19 cellular contexts compared by ENCODE assay signal in genomic region chr5:8686707-8687106, GRCh38.
DNase-seq lines count a peak whose midpoint lies in the region; ATAC-seq, FAIRE-seq and TF ChIP-seq lines count a peak whose summit lies in the region.
"Had no signal": no experiment of that assay in that cellular context is flagged by ENCODE, and none has a peak within 500 bp of the region (broad histone marks: within the 10 kb centered on the region; RNA-seq: fewer than 3 reads in every experiment).

No MANE protein-coding gene starts in this region.

- no peaks in the 10 kb centered on the region for H3K27me3 Mint-ChIP-seq in astrocyte (ENCODE audit: low read depth, unreplicated experiment)
- no peaks in the 10 kb centered on the region for H3K27me3 Mint-ChIP-seq in GM23338 (ENCODE audit: insufficient read depth, low read depth, poor library complexity)
- H3K27me3 Mint-ChIP-seq in stimulated activated naive CD8-positive, alpha-beta T cell treated with anti-CD3 and anti-CD28 coated beads, Interleukin-15, amount 100 ng/mL, for 72 hours: no peaks in the 10 kb centered on the region
- H3K27me3 Mint-ChIP-seq: activated CD4-positive, alpha-beta T cell treated with anti-CD3 and anti-CD28 coated beads, Interleukin-2, amount 10 ng/mL, durations not matched to agents 7 days and 5 days; activated naive CD8-positive, alpha-beta T cell; central memory CD8-positive, alpha-beta T cell; stimulated activated naive CD8-positive, alpha-beta T cell treated with anti-CD3 and anti-CD28 coated beads, Interleukin-15, Interleukin-2, amounts not matched to agents 100 ng/mL and 50 ng/mL, for 24 hours had no signal

- H3K4me1 Mint-ChIP-seq in astrocyte (ENCODE audit: low read depth, unreplicated experiment) (peaks cover 7% of the 10 kb centered on the region), GM23338 (peaks cover 14% of the 10 kb centered on the region; the same call in 2 of the 3 replicates)
- H3K4me1 Mint-ChIP-seq in stimulated activated naive CD8-positive, alpha-beta T cell treated with anti-CD3 and anti-CD28 coated beads, Interleukin-15, amount 100 ng/mL, for 72 hours: no peaks in the 10 kb centered on the region
- H3K4me1 Mint-ChIP-seq: activated CD4-positive, alpha-beta T cell treated with anti-CD3 and anti-CD28 coated beads, Interleukin-2, amount 10 ng/mL, durations not matched to agents 7 days and 5 days; central memory CD8-positive, alpha-beta T cell had no signal

- no peak overlapping the region for H3K4me3 ChIP-seq in astrocyte (ENCODE audit: insufficient read depth, low read depth, low read length)
- no peak overlapping the region for H3K4me3 ChIP-seq in GM23338
- H3K4me3 ChIP-seq in colonic mucosa: no peak overlapping the region
- H3K4me3 ChIP-seq: BLaER1 treated with 17β-estradiol and CSF1 and Interleukin-3, amounts not matched to agents 10 nM and 100 nM; hepatocyte had no signal

- H3K4me3 Mint-ChIP-seq in astrocyte (ENCODE audit: unreplicated experiment): no peak overlapping the region
- H3K4me3 Mint-ChIP-seq in GM23338: no peak overlapping the region
- H3K4me3 Mint-ChIP-seq in stimulated activated naive CD8-positive, alpha-beta T cell treated with anti-CD3 and anti-CD28 coated beads, Interleukin-15, amount 100 ng/mL, for 72 hours: no peak overlapping the region
- H3K4me3 Mint-ChIP-seq: activated CD4-positive, alpha-beta T cell treated with anti-CD3 and anti-CD28 coated beads, Interleukin-2, amount 10 ng/mL, durations not matched to agents 7 days and 5 days; activated naive CD8-positive, alpha-beta T cell; central memory CD8-positive, alpha-beta T cell; stimulated activated naive CD8-positive, alpha-beta T cell treated with anti-CD3 and anti-CD28 coated beads, Interleukin-15, Interleukin-2, amounts not matched to agents 100 ng/mL and 50 ng/mL, for 24 hours had no signal

- ATAC-seq in GM23338: no peak
- ATAC-seq in stimulated activated naive CD8-positive, alpha-beta T cell treated with anti-CD3 and anti-CD28 coated beads, Interleukin-15, amount 100 ng/mL, for 72 hours: no peak
- ATAC-seq: Panc1 had no signal

- H2AFZ ChIP-seq in astrocyte (ENCODE audit: low read depth, low read length): no peak overlapping the region
- H2AFZ ChIP-seq in GM23338: no peak overlapping the region
- H2AFZ ChIP-seq: hepatocyte had no signal

- H3K36me3 ChIP-seq in astrocyte (ENCODE audit: insufficient read depth, low read length): no peaks in the 10 kb centered on the region
- H3K36me3 ChIP-seq in GM23338 (ENCODE audit: insufficient read depth): no peaks in the 10 kb centered on the region
- H3K36me3 ChIP-seq in colonic mucosa: no peaks in the 10 kb centered on the region
- H3K36me3 ChIP-seq: BLaER1 treated with 17β-estradiol and CSF1 and Interleukin-3, amounts not matched to agents 10 nM and 100 nM had no signal

- H3K9me3 Mint-ChIP-seq in astrocyte (ENCODE audit: unreplicated experiment): peaks cover 2% of the 10 kb centered on the region
- H3K9me3 Mint-ChIP-seq in GM23338: no peaks in the 10 kb centered on the region
- no peaks in the 10 kb centered on the region for H3K9me3 Mint-ChIP-seq in stimulated activated naive CD8-positive, alpha-beta T cell treated with anti-CD3 and anti-CD28 coated beads, Interleukin-15, amount 100 ng/mL, for 72 hours
- H3K9me3 Mint-ChIP-seq: activated CD4-positive, alpha-beta T cell treated with anti-CD3 and anti-CD28 coated beads, Interleukin-2, amount 10 ng/mL, durations not matched to agents 7 days and 5 days; stimulated activated naive CD8-positive, alpha-beta T cell treated with anti-CD3 and anti-CD28 coated beads, Interleukin-15, Interleukin-2, amounts not matched to agents 100 ng/mL and 50 ng/mL, for 24 hours had no signal

- no peaks in the 10 kb centered on the region; the same call in 1 of the 2 replicates for H3K9me2 ChIP-seq in GM23338 (ENCODE audit: insufficient read depth)

- no peaks in the 10 kb centered on the region for H3K36me3 Mint-ChIP-seq in astrocyte (ENCODE audit: low read depth, unreplicated experiment)
- no peaks in the 10 kb centered on the region for H3K36me3 Mint-ChIP-seq in GM23338 (ENCODE audit: low read depth)
- H3K36me3 Mint-ChIP-seq: activated naive CD8-positive, alpha-beta T cell had no signal

- H3K9ac ChIP-seq in astrocyte (ENCODE audit: low read length) (no peak overlapping the region), colonic mucosa (ENCODE audit: low read depth in 2 of 2, low read length in 2 of 2) (no peak overlapping the region)
- H3K9ac ChIP-seq: BLaER1 treated with 17β-estradiol and CSF1 and Interleukin-3, amounts not matched to agents 10 nM and 100 nM had no signal

- intact Hi-C loops in colonic mucosa (cut with DNase I): no loop called here

- H3K27me3 ChIP-seq in astrocyte (ENCODE audit: insufficient read depth, low read length): no peaks in the 10 kb centered on the region
- no peaks in the 10 kb centered on the region for H3K27me3 ChIP-seq in GM23338 (ENCODE audit: insufficient read depth)
- no peaks in the 10 kb centered on the region for H3K27me3 ChIP-seq in colonic mucosa
- H3K27me3 ChIP-seq: BLaER1 treated with 17β-estradiol and CSF1 and Interleukin-3, amounts not matched to agents 10 nM and 100 nM; hepatocyte had no signal

- DNase-seq in HS-5 (ENCODE audit: low read depth): peak; percentile 16
- DNase-seq in astrocyte (ENCODE audit: low read depth): peak; percentile 62
- DNase-seq in globus pallidus (ENCODE audit: low spot score): peak; percentile 26
- DNase-seq in stromal cell of bone marrow (ENCODE audit: low read depth): peak; percentile 89
- DNase-seq in GM23338 (ENCODE audit: low spot score): no peak
- DNase-seq in colonic mucosa: no peak
- DNase-seq in stimulated activated naive CD8-positive, alpha-beta T cell treated with anti-CD3 and anti-CD28 coated beads, Interleukin-15, amount 100 ng/mL, for 72 hours: no peak
- DNase-seq: activated CD4-positive, alpha-beta T cell treated with anti-CD3 and anti-CD28 coated beads, Interleukin-2, amount 10 ng/mL, durations not matched to agents 7 days and 5 days; left cardiac atrium; NCI-H187 treated with DMSO at 0.1 percent for 48 hours; NCI-H774; stimulated activated CD4-positive, alpha-beta T cell treated with anti-CD3 and anti-CD28 coated beads, Interleukin-12 subunit alpha, Interleukin-12 subunit beta, amount 100 ng/mL, for 4 hours had no signal

- H3K4me1 ChIP-seq in astrocyte (ENCODE audit: insufficient read depth, low read length): no peaks in the 10 kb centered on the region
- peaks cover 9% of the 10 kb centered on the region for H3K4me1 ChIP-seq in GM23338 (ENCODE audit: insufficient read depth)
- no peaks in the 10 kb centered on the region for H3K4me1 ChIP-seq in colonic mucosa

- no peak overlapping the region for H3K27ac Mint-ChIP-seq in astrocyte (ENCODE audit: unreplicated experiment)
- no peak overlapping the region for H3K27ac Mint-ChIP-seq in GM23338
- no peak overlapping the region for H3K27ac Mint-ChIP-seq in stimulated activated naive CD8-positive, alpha-beta T cell treated with anti-CD3 and anti-CD28 coated beads, Interleukin-15, amount 100 ng/mL, for 72 hours
- H3K27ac Mint-ChIP-seq: activated CD4-positive, alpha-beta T cell treated with anti-CD3 and anti-CD28 coated beads, Interleukin-2, amount 10 ng/mL, durations not matched to agents 7 days and 5 days; activated naive CD8-positive, alpha-beta T cell; stimulated activated naive CD8-positive, alpha-beta T cell treated with anti-CD3 and anti-CD28 coated beads, Interleukin-15, Interleukin-2, amounts not matched to agents 100 ng/mL and 50 ng/mL, for 24 hours had no signal

- no peak for TF ChIP-seq CTCF in astrocyte (IDR thresholded peaks at IDR 0.05; ENCODE audit: insufficient read depth, low read depth, low read length)
- TF ChIP-seq CTCF in GM23338 (conservative IDR thresholded peaks at IDR 0.05; ENCODE audit: low read depth in 2 of 2): no peak
- TF ChIP-seq CTCF in colonic mucosa (IDR thresholded peaks at IDR 0.05): no peak

- H3K4me2 ChIP-seq in astrocyte (ENCODE audit: low read length) (no peak overlapping the region), GM23338 (no peak overlapping the region)
- H3K4me2 ChIP-seq: hepatocyte had no signal

- FAIRE-seq in astrocyte (lab: Jason Lieb, UNC): no peak
- FAIRE-seq: endothelial cell of umbilical vein had no signal

- no peaks in the 10 kb centered on the region for H3K9me3 ChIP-seq in astrocyte (ENCODE audit: insufficient read depth, low read depth, low read length)
- no peaks in the 10 kb centered on the region for H3K9me3 ChIP-seq in colonic mucosa
- H3K9me3 ChIP-seq: BLaER1 treated with 17β-estradiol and CSF1 and Interleukin-3, amounts not matched to agents 10 nM and 100 nM had no signal

- H3K27ac ChIP-seq in astrocyte (ENCODE audit: low read depth, low read length) (no peak overlapping the region), GM23338 (ENCODE audit: low read depth) (no peak overlapping the region), colonic mucosa (no peak overlapping the region)
- H3K27ac ChIP-seq: BLaER1 treated with 17β-estradiol and CSF1 and Interleukin-3, amounts not matched to agents 10 nM and 100 nM; hepatocyte had no signal

- no peaks in the 10 kb centered on the region for H4K20me1 ChIP-seq in astrocyte (ENCODE audit: insufficient read depth, low read length)
- no peaks in the 10 kb centered on the region for H4K20me1 ChIP-seq in GM23338 (replicated peaks; ENCODE audit: insufficient read depth)
- H4K20me1 ChIP-seq: BLaER1 treated with 17β-estradiol and CSF1 and Interleukin-3, amounts not matched to agents 10 nM and 100 nM had no signal

- H3F3A ChIP-seq in GM23338 (replicated peaks; ENCODE audit: low read depth): no peaks in the 10 kb centered on the region

- no peaks in the 10 kb centered on the region for H3K79me2 ChIP-seq in astrocyte (ENCODE audit: insufficient read depth, low read length)
- H3K79me2 ChIP-seq in GM23338 (replicated peaks; ENCODE audit: insufficient read depth): no peaks in the 10 kb centered on the region
- H3K79me2 ChIP-seq: hepatocyte had no signal

TF ChIP-seq in GM23338, 12 proteins besides CTCF, POLR2A, EP300 and RAD21 (continues in another document):
- TF ChIP-seq EZH2phosphoT487 (IDR thresholded peaks at IDR 0.05; ENCODE audit: unreplicated experiment) (no peak), STAT1 (IDR thresholded peaks at IDR 0.05; ENCODE audit: unreplicated experiment) (no peak), CREB1 (CRISPR knock-in tag; IDR thresholded peaks at IDR 0.05; ENCODE audit: low read depth) (no peak), ETS1 (IDR thresholded peaks at IDR 0.05) (no peak), ZNF114 (CRISPR knock-in tag; IDR thresholded peaks at IDR 0.05) (no peak), NANOG (IDR thresholded peaks at IDR 0.05; ENCODE audit: borderline replicate concordance) (no peak), JUNB (IDR thresholded peaks at IDR 0.05; ENCODE audit: unreplicated experiment) (no peak)

Comparison
In these comparisons a context has a peak if more than half of its experiments do, and no peak if none do; other contexts are left out.
1. DNase-seq: peak in HS-5 (single experiment), astrocyte (single experiment), globus pallidus (single experiment) and stromal cell of bone marrow (single experiment); none in GM23338 (single experiment), colonic mucosa (single experiment) and stimulated activated naive CD8-positive, alpha-beta T cell treated with anti-CD3 and anti-CD28 coated beads, Interleukin-15, amount 100 ng/mL, for 72 hours (0 of 2).